In the genomic region with DNA sequence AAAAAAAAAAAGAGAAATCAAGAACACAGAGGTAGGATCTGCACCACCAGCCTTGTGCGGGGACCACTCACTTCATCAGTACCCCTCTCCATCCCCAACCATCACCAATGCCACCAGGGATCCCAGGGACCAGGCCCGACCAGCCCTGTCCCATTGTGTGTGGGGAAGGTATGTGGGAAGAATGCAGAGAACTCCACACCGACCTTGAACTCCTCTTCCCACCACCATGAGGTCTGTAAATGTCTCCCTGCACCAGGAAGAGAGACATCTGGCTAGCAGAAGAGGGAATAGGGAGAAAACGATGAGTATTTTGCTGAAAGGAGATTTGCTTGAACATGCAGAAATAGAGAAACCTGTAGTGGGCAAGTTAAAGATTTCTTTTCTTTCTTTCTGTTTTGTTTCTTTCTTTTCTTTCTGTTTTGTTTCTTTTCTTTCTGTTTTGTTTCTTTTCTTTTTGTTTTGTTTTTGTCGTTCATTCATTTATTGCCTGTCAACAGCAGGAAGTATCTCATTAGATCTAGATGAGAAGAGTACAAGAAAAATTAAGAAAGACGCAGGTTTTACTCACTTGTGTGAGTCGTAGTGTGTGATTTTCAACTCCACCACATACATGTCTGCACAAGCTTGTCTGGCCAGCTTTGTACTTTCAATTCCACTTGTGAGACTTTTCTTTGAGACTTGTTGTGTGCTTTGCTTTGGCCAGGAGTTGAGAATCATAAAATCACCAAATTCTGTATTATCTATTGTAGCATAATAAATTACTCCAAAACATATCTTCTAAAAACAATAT, we compare ENCODE assay signal across 1 cellular context.
TF ChIP-seq lines count a peak whose summit lies in the region.

No MANE protein-coding gene starts in this region.

TF ChIP-seq in HepG2, 621 proteins besides CTCF, POLR2A, EP300 and RAD21 (continued from another document and continues in another):
- TF ChIP-seq, protein P1, sequence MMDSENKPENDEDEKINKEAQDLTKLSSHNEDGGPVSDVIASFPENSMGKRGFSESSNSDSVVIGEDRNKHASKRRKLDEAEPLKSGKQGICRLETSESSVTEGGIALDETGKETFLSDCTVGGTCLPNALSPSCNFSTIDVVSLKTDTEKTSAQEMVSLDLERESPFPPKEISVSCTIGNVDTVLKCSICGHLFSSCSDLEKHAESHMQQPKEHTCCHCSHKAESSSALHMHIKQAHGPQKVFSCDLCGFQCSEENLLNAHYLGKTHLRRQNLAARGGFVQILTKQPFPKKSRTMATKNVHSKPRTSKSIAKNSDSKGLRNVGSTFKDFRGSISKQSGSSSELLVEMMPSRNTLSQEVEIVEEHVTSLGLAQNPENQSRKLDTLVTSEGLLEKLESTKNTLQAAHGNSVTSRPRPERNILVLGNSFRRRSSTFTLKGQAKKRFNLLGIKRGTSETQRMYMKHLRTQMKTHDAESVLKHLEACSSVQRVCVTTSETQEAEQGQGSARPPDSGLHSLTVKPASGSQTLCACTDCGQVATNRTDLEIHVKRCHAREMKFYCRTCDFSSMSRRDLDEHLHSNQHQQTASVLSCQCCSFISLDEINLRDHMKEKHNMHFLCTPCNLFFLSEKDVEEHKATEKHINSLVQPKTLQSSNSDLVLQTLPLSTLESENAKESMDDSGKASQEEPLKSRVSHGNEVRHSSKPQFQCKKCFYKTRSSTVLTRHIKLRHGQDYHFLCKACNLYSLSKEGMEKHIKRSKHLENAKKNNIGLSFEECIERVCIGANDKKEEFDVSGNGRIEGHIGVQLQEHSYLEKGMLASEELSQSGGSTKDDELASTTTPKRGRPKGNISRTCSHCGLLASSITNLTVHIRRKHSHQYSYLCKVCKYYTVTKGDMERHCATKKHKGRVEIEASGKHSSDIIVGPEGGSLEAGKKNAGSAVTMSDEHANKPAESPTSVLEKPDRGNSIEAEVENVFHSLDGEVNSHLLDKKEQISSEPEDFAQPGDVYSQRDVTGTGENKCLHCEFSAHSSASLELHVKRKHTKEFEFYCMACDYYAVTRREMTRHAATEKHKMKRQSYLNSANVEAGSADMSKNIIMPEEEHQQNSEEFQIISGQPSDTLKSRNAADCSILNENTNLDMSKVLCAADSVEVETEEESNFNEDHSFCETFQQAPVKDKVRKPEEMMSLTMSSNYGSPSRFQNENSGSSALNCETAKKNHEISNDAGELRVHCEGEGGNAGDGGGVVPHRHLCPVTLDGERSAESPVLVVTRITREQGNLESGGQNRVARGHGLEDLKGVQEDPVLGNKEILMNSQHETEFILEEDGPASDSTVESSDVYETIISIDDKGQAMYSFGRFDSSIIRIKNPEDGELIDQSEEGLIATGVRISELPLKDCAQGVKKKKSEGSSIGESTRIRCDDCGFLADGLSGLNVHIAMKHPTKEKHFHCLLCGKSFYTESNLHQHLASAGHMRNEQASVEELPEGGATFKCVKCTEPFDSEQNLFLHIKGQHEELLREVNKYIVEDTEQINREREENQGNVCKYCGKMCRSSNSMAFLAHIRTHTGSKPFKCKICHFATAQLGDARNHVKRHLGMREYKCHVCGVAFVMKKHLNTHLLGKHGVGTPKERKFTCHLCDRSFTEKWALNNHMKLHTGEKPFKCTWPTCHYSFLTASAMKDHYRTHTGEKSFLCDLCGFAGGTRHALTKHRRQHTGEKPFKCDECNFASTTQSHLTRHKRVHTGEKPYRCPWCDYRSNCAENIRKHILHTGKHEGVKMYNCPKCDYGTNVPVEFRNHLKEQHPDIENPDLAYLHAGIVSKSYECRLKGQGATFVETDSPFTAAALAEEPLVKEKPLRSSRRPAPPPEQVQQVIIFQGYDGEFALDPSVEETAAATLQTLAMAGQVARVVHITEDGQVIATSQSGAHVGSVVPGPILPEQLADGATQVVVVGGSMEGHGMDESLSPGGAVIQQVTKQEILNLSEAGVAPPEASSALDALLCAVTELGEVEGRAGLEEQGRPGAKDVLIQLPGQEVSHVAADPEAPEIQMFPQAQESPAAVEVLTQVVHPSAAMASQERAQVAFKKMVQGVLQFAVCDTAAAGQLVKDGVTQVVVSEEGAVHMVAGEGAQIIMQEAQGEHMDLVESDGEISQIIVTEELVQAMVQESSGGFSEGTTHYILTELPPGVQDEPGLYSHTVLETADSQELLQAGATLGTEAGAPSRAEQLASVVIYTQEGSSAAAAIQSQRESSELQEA (CRISPR knock-in tag; IDR thresholded peaks at IDR 0.05; ENCODE audit: not compliant biosample characterization): no peak
- no peak for TF ChIP-seq ZNF143 (CRISPR knock-in tag; IDR thresholded peaks at IDR 0.05)
- TF ChIP-seq TEAD2 (CRISPR knock-in tag; IDR thresholded peaks at IDR 0.05): no peak
- TF ChIP-seq MEIS1 (CRISPR knock-in tag; IDR thresholded peaks at IDR 0.05; ENCODE audit: borderline replicate concordance): no peak
- TF ChIP-seq, protein P2, sequence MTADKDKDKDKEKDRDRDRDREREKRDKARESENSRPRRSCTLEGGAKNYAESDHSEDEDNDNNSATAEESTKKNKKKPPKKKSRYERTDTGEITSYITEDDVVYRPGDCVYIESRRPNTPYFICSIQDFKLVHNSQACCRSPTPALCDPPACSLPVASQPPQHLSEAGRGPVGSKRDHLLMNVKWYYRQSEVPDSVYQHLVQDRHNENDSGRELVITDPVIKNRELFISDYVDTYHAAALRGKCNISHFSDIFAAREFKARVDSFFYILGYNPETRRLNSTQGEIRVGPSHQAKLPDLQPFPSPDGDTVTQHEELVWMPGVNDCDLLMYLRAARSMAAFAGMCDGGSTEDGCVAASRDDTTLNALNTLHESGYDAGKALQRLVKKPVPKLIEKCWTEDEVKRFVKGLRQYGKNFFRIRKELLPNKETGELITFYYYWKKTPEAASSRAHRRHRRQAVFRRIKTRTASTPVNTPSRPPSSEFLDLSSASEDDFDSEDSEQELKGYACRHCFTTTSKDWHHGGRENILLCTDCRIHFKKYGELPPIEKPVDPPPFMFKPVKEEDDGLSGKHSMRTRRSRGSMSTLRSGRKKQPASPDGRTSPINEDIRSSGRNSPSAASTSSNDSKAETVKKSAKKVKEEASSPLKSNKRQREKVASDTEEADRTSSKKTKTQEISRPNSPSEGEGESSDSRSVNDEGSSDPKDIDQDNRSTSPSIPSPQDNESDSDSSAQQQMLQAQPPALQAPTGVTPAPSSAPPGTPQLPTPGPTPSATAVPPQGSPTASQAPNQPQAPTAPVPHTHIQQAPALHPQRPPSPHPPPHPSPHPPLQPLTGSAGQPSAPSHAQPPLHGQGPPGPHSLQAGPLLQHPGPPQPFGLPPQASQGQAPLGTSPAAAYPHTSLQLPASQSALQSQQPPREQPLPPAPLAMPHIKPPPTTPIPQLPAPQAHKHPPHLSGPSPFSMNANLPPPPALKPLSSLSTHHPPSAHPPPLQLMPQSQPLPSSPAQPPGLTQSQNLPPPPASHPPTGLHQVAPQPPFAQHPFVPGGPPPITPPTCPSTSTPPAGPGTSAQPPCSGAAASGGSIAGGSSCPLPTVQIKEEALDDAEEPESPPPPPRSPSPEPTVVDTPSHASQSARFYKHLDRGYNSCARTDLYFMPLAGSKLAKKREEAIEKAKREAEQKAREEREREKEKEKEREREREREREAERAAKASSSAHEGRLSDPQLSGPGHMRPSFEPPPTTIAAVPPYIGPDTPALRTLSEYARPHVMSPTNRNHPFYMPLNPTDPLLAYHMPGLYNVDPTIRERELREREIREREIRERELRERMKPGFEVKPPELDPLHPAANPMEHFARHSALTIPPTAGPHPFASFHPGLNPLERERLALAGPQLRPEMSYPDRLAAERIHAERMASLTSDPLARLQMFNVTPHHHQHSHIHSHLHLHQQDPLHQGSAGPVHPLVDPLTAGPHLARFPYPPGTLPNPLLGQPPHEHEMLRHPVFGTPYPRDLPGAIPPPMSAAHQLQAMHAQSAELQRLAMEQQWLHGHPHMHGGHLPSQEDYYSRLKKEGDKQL (CRISPR knock-in tag; IDR thresholded peaks at IDR 0.05; ENCODE audit: low read depth): peak; percentile 42; the same call in 1 of the 2 replicates
- TF ChIP-seq HMG20B (CRISPR knock-in tag; conservative IDR thresholded peaks at IDR 0.05): no peak
- no peak; the same call in 1 of the 2 replicates for TF ChIP-seq PPARG (CRISPR knock-in tag; conservative IDR thresholded peaks at IDR 0.05)
- TF ChIP-seq HNF4A (CRISPR knock-in tag; IDR thresholded peaks at IDR 0.05): peak; percentile 81
- TF ChIP-seq, protein P3, sequence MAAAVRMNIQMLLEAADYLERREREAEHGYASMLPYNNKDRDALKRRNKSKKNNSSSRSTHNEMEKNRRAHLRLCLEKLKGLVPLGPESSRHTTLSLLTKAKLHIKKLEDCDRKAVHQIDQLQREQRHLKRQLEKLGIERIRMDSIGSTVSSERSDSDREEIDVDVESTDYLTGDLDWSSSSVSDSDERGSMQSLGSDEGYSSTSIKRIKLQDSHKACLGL (CRISPR knock-in tag; IDR thresholded peaks at IDR 0.05): no peak
- no peak for TF ChIP-seq KMT2B (CRISPR knock-in tag; IDR thresholded peaks at IDR 0.05)
- TF ChIP-seq NR2F6 (IDR thresholded peaks at IDR 0.05): peak; percentile 50; the same call in 1 of the 2 replicates
- peak; percentile 89 for TF ChIP-seq NR2F6 (CRISPR knock-in tag; IDR thresholded peaks at IDR 0.05)
- TF ChIP-seq EEA1 (CRISPR knock-in tag; IDR thresholded peaks at IDR 0.05; ENCODE audit: borderline replicate concordance): no peak
- 0 out of 2 replicates have a peak, but pooled peaks have one; percentile 23 for TF ChIP-seq DNMT3B (CRISPR knock-in tag; conservative IDR thresholded peaks at IDR 0.05)
- no peak for TF ChIP-seq HCFC1 (IDR thresholded peaks at IDR 0.05; ENCODE audit: low read depth, low read length)
- TF ChIP-seq, protein P4, sequence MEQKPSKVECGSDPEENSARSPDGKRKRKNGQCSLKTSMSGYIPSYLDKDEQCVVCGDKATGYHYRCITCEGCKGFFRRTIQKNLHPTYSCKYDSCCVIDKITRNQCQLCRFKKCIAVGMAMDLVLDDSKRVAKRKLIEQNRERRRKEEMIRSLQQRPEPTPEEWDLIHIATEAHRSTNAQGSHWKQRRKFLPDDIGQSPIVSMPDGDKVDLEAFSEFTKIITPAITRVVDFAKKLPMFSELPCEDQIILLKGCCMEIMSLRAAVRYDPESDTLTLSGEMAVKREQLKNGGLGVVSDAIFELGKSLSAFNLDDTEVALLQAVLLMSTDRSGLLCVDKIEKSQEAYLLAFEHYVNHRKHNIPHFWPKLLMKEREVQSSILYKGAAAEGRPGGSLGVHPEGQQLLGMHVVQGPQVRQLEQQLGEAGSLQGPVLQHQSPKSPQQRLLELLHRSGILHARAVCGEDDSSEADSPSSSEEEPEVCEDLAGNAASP (CRISPR knock-in tag; IDR thresholded peaks at IDR 0.05; ENCODE audit: borderline replicate concordance): peak; percentile 80; the same call in 1 of the 2 replicates
- TF ChIP-seq ZNF264 (CRISPR knock-in tag; IDR thresholded peaks at IDR 0.05): no peak
- no peak for TF ChIP-seq SOX13 (IDR thresholded peaks at IDR 0.05)
- peak in 1 of 2 experiments; percentile 91; a peak in 2 of 4 replicates for TF ChIP-seq SOX13 (CRISPR knock-in tag; conservative IDR thresholded peaks at IDR 0.05 in 1 of 2, IDR thresholded peaks at IDR 0.05 in 1 of 2)
- no peak for TF ChIP-seq ZFYVE20 (CRISPR knock-in tag; IDR thresholded peaks at IDR 0.05; ENCODE audit: borderline replicate concordance, low read depth)
- TF ChIP-seq CBX2 (IDR thresholded peaks at IDR 0.05; ENCODE audit: low read depth, low read length): no peak
- no peak for TF ChIP-seq CBX2 (CRISPR knock-in tag; IDR thresholded peaks at IDR 0.05; ENCODE audit: low read depth)
- TF ChIP-seq HMGA1 (CRISPR knock-in tag; conservative IDR thresholded peaks at IDR 0.05): no peak
- no peak for TF ChIP-seq RFX5 (IDR thresholded peaks at IDR 0.05; ENCODE audit: low read depth, low read length)
- TF ChIP-seq, protein P5, sequence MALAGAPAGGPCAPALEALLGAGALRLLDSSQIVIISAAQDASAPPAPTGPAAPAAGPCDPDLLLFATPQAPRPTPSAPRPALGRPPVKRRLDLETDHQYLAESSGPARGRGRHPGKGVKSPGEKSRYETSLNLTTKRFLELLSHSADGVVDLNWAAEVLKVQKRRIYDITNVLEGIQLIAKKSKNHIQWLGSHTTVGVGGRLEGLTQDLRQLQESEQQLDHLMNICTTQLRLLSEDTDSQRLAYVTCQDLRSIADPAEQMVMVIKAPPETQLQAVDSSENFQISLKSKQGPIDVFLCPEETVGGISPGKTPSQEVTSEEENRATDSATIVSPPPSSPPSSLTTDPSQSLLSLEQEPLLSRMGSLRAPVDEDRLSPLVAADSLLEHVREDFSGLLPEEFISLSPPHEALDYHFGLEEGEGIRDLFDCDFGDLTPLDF (CRISPR knock-in tag; IDR thresholded peaks at IDR 0.05): no peak
- peak; percentile 72; the same call in 1 of the 2 replicates for TF ChIP-seq MIER3 (CRISPR knock-in tag; IDR thresholded peaks at IDR 0.05; ENCODE audit: borderline replicate concordance)
- TF ChIP-seq SP1 (IDR thresholded peaks at IDR 0.05): no peak
- no peak for TF ChIP-seq SP1 (CRISPR knock-in tag; IDR thresholded peaks at IDR 0.05)
- no peak for TF ChIP-seq NFKBIZ (CRISPR knock-in tag; IDR thresholded peaks at IDR 0.05)
- TF ChIP-seq, protein P6, sequence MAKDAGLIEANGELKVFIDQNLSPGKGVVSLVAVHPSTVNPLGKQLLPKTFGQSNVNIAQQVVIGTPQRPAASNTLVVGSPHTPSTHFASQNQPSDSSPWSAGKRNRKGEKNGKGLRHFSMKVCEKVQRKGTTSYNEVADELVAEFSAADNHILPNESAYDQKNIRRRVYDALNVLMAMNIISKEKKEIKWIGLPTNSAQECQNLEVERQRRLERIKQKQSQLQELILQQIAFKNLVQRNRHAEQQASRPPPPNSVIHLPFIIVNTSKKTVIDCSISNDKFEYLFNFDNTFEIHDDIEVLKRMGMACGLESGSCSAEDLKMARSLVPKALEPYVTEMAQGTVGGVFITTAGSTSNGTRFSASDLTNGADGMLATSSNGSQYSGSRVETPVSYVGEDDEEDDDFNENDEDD (CRISPR knock-in tag; IDR thresholded peaks at IDR 0.05; ENCODE audit: borderline replicate concordance): peak; percentile 53; the same call in 1 of the 2 replicates
- TF ChIP-seq, protein P7, sequence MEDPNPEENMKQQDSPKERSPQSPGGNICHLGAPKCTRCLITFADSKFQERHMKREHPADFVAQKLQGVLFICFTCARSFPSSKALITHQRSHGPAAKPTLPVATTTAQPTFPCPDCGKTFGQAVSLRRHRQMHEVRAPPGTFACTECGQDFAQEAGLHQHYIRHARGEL (CRISPR knock-in tag; IDR thresholded peaks at IDR 0.05): no peak
- no peak for TF ChIP-seq ZBTB42 (CRISPR knock-in tag; IDR thresholded peaks at IDR 0.05)
- TF ChIP-seq CC2D1A (CRISPR knock-in tag; IDR thresholded peaks at IDR 0.05): no peak
- no peak for TF ChIP-seq HIVEP1 (CRISPR knock-in tag; IDR thresholded peaks at IDR 0.05)
- no peak for TF ChIP-seq ZNF773 (CRISPR knock-in tag; IDR thresholded peaks at IDR 0.05; ENCODE audit: borderline replicate concordance)
- TF ChIP-seq SRSF1 (optimal IDR thresholded peaks at IDR 0.05; ENCODE audit: low read depth, low read length): no peak
- TF ChIP-seq ETV5 (CRISPR knock-in tag; IDR thresholded peaks at IDR 0.05; ENCODE audit: borderline replicate concordance): peak; percentile 34
- TF ChIP-seq ATAD3A (CRISPR knock-in tag; IDR thresholded peaks at IDR 0.05): no peak
- TF ChIP-seq, protein P8, sequence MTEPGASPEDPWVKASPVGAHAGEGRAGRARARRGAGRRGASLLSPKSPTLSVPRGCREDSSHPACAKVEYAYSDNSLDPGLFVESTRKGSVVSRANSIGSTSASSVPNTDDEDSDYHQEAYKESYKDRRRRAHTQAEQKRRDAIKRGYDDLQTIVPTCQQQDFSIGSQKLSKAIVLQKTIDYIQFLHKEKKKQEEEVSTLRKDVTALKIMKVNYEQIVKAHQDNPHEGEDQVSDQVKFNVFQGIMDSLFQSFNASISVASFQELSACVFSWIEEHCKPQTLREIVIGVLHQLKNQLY (CRISPR knock-in tag; IDR thresholded peaks at IDR 0.05): 0 out of 2 replicates have a peak, but pooled peaks have one; percentile 57
- no peak for TF ChIP-seq ZNF550 (CRISPR knock-in tag; IDR thresholded peaks at IDR 0.05; ENCODE audit: borderline replicate concordance)
